Comparison of ENCODE assay signal across 36 cellular contexts in the genomic region with DNA sequence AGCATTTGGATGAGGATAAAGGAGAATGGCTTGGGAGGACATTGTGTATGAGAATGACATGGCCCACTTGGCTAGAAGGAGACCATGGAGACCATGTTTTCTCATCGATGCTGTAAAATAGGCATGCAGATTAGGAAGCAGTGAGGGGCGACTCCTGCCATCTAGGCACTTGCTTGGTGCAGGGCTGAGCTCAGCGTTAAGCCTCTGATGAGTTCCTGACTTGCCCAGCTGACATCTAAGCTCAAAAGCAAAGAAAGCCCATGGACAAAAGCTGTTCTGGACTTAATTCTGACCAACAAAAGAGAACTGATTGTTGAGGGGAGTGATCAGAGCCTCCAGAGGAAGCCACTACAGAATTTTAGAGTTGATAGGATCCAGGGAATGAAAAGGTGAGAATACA.
A peak's percentile ranks its signal among the peaks of the same experiment; 100 is the strongest.
DNase-seq lines count a peak whose midpoint lies in the region; ATAC-seq, FAIRE-seq and TF ChIP-seq lines count a peak whose summit lies in the region.
"Had no signal": no experiment of that assay in that cellular context is flagged by ENCODE, and none has a peak within 500 bp of the region (broad histone marks: within the 10 kb centered on the region; RNA-seq: fewer than 3 reads in every experiment).

No MANE protein-coding gene starts in this region.

- H3K9me3 Mint-ChIP-seq in neural progenitor cell, result peaks cover 2% of the 10 kb centered on the region
- H3K9me3 Mint-ChIP-seq: CD4-positive, alpha-beta T cell; CD4-positive, CD25-positive, alpha-beta regulatory T cell; CD8-positive, alpha-beta memory T cell; CD8-positive, alpha-beta T cell had no signal

- H3K4me1 Mint-ChIP-seq in neural progenitor cell, result peaks cover 12% of the 10 kb centered on the region
- H3K4me1 Mint-ChIP-seq: B cell; CD14-positive monocyte; CD4-positive, alpha-beta memory T cell; CD4-positive, CD25-positive, alpha-beta regulatory T cell; CD8-positive, alpha-beta memory T cell had no signal

- H3K36me3 ChIP-seq in WERI-Rb-1 (no peaks in the 10 kb centered on the region), neural progenitor cell (no peaks in the 10 kb centered on the region)
- H3K36me3 ChIP-seq: BE2C had no signal

- H3K4me3 Mint-ChIP-seq in neural progenitor cell, result no peak overlapping the region
- H3K4me3 Mint-ChIP-seq: B cell; CD14-positive monocyte; CD4-positive, alpha-beta memory T cell; CD4-positive, alpha-beta T cell; CD4-positive, CD25-positive, alpha-beta regulatory T cell; CD8-positive, alpha-beta memory T cell; CD8-positive, alpha-beta T cell had no signal

- peak overlapping the region; percentile 52 for H3K4me2 ChIP-seq in neural progenitor cell
- H3K4me2 ChIP-seq: A549; BLaER1; BLaER1 treated with 17β-estradiol and CSF1 and Interleukin-3, amounts not matched to agents 10 nM and 100 nM had no signal

- peaks cover 10% of the 10 kb centered on the region for H3K4me1 ChIP-seq in neural progenitor cell
- H3K4me1 ChIP-seq: A549, BE2C, Caco-2 had no signal

- TF ChIP-seq CTCF in D721Med (IDR thresholded peaks at IDR 0.05; ENCODE audit: insufficient read depth, missing control alignments), result no peak
- no peak for TF ChIP-seq CTCF in WERI-Rb-1 (IDR thresholded peaks at IDR 0.05; ENCODE audit: low read depth, low read length)
- no peak for TF ChIP-seq CTCF in neural progenitor cell (IDR thresholded peaks at IDR 0.05)
- TF ChIP-seq CTCF in GM20000 (IDR thresholded peaks at IDR 0.05; ENCODE audit: extremely low read depth, missing control alignments), result no peak

- H3F3A ChIP-seq in neural progenitor cell (ENCODE audit: low read depth), result peaks cover 11% of the 10 kb centered on the region

- peak; percentile 52 for DNase-seq in NCI-H82 (lab: John Stamatoyannopoulos, UW)
- DNase-seq in NCI-H82 treated with DMSO at 0.1 percent for 48 hours (lab: John Stamatoyannopoulos, UW; ENCODE audit: unreplicated experiment), result no peak
- DNase-seq in D721Med (ENCODE audit: insufficient read length, low spot score), result no peak
- DNase-seq in WERI-Rb-1, result peak; percentile 78
- DNase-seq in neural progenitor cell (ENCODE audit: low spot score), result peak; percentile 56
- no peak for DNase-seq in GM20000 (ENCODE audit: low spot score)
- DNase-seq in ureter (ENCODE audit: low spot score), result no peak
- DNase-seq: 8988T; ACHN; AML-193; BE2C; C1 segment of cervical spinal cord; Caco-2; Calu3; CD4-positive, alpha-beta memory T cell; CD4-positive, alpha-beta T cell; CD4-positive, CD25-positive, alpha-beta regulatory T cell; CD8-positive, alpha-beta memory T cell; CD8-positive, alpha-beta T cell; COR-L47; DMS 273 treated with DMSO at 0.1 percent for 48 hours; DMS153; DMS53; DMS79; DMS79 treated with DMSO at 0.1 percent for 48 hours; DND-41; EL had no signal

- H3K27ac ChIP-seq in WERI-Rb-1 (no peak overlapping the region; the same call in 1 of the 2 replicates), neural progenitor cell (peak overlapping the region; percentile 63)
- H3K27ac ChIP-seq: 22Rv1; A549; BLaER1; BLaER1 treated with 17β-estradiol and CSF1 and Interleukin-3, amounts not matched to agents 10 nM and 100 nM; C4-2B had no signal

- no peak overlapping the region for H2AFZ ChIP-seq in neural progenitor cell (replicated peaks)

- H3K79me2 ChIP-seq in neural progenitor cell (ENCODE audit: low read depth), result no peaks in the 10 kb centered on the region

- H3K27ac Mint-ChIP-seq in neural progenitor cell, result peak overlapping the region; percentile 12
- H3K27ac Mint-ChIP-seq: B cell; CD4-positive, alpha-beta T cell; CD8-positive, alpha-beta memory T cell; CD8-positive, alpha-beta T cell had no signal

- no peaks in the 10 kb centered on the region for H3K9me3 ChIP-seq in WERI-Rb-1 (ENCODE audit: severe bottlenecking)
- no peaks in the 10 kb centered on the region for H3K9me3 ChIP-seq in neural progenitor cell (ENCODE audit: low read depth)
- H3K9me3 ChIP-seq: A549; BE2C; BLaER1; BLaER1 treated with 17β-estradiol and CSF1 and Interleukin-3, amounts not matched to agents 10 nM and 100 nM; Caco-2 had no signal

- no peaks in the 10 kb centered on the region for H3K36me3 Mint-ChIP-seq in neural progenitor cell
- H3K36me3 Mint-ChIP-seq: CD14-positive monocyte had no signal

- H4K20me1 ChIP-seq in neural progenitor cell (ENCODE audit: low read depth), result no peaks in the 10 kb centered on the region

- no peak for ATAC-seq in HG02981 (IDR thresholded peaks at IDR 0.05; ENCODE audit: unreplicated experiment)
- ATAC-seq: A549; CD8-positive, alpha-beta T cell had no signal

- no peak overlapping the region for H3K4me3 ChIP-seq in WERI-Rb-1 (ENCODE audit: low read depth, low read length)
- no peak overlapping the region for H3K4me3 ChIP-seq in neural progenitor cell
- H3K4me3 ChIP-seq: A549; BLaER1; BLaER1 treated with 17β-estradiol and CSF1 and Interleukin-3, amounts not matched to agents 10 nM and 100 nM had no signal

- no peaks in the 10 kb centered on the region for H3K27me3 ChIP-seq in WERI-Rb-1 (ENCODE audit: insufficient read depth, low read depth, severe bottlenecking)
- no peaks in the 10 kb centered on the region for H3K27me3 ChIP-seq in neural progenitor cell
- H3K27me3 ChIP-seq: BE2C; BLaER1; BLaER1 treated with 17β-estradiol and CSF1 and Interleukin-3, amounts not matched to agents 10 nM and 100 nM had no signal

- no peak overlapping the region for H3K9ac ChIP-seq in neural progenitor cell
- H3K9ac ChIP-seq: BLaER1; BLaER1 treated with 17β-estradiol and CSF1 and Interleukin-3, amounts not matched to agents 10 nM and 100 nM had no signal

- peak; percentile 25 for FAIRE-seq in D721Med (lab: Jason Lieb, UNC)
- FAIRE-seq: A204.1, A549 had no signal

- H3K27me3 Mint-ChIP-seq in neural progenitor cell (ENCODE audit: insufficient read depth, low read depth), result no peaks in the 10 kb centered on the region
- H3K27me3 Mint-ChIP-seq: CD4-positive, alpha-beta T cell had no signal

Comparison
In these comparisons a context has a peak if more than half of its experiments do, and no peak if none do; other contexts are left out.
1. DNase-seq: peak in NCI-H82 (single experiment), WERI-Rb-1 (single experiment) and neural progenitor cell (single experiment); none in NCI-H82 treated with DMSO at 0.1 percent for 48 hours (single experiment), D721Med (single experiment), GM20000 (single experiment) and ureter (single experiment).